ENCODE assay signal across 12 cellular contexts in genomic region chr12:7090222-7090998, GRCh38. TPM values are rescaled to one million over a fixed set of nuclear protein-coding genes. Genes with fewer than 3 reads are reported as not detected.
DNase-seq lines count a peak whose midpoint lies in the region; ATAC-seq and TF ChIP-seq lines count a peak whose summit lies in the region.
"Had no signal": no experiment of that assay in that cellular context is flagged by ENCODE, and none has a peak within 500 bp of the region (broad histone marks: within the 10 kb centered on the region; RNA-seq: fewer than 3 reads in every experiment).

No MANE protein-coding gene starts in this region.

- no peaks in the 10 kb centered on the region; a peak in 1 of 3 replicates for H3K36me3 ChIP-seq in HEK293 (ENCODE audit: control insufficient read depth in 2 of 2, insufficient read depth in 1 of 2, low read length in 2 of 2)
- H3K36me3 ChIP-seq in right lobe of liver = peaks cover 5 to 49% (median 29%) of the 10 kb centered on the region in 4 donors
- H3K36me3 ChIP-seq in stomach = peaks cover 3 to 47% (median 42%) of the 10 kb centered on the region in 4 donors

- DNase-seq in coronary artery (ENCODE audit: low spot score) (no peak), right lobe of liver (peak in 2 of 3 donors; percentile 41 to 54), stomach (no peak), HT-29 (ENCODE audit: low spot score) (no peak)
- DNase-seq: central memory CD4-positive, alpha-beta T cell; hypothalamus; occipital lobe had no signal

- H3K9me3 ChIP-seq in HEK293 (ENCODE audit: control insufficient read depth, insufficient read depth, low read depth, low read length) (no peaks in the 10 kb centered on the region), right lobe of liver (no peaks in the 10 kb centered on the region), stomach (no peaks in the 10 kb centered on the region)

- H3K27ac ChIP-seq in HEK293 (ENCODE audit: extremely low read depth, low read depth, low read length) = no peak overlapping the region
- H3K27ac ChIP-seq in coronary artery = peak overlapping the region; percentile 86 to 94
- peak overlapping the region; percentile 84 to 94 (median 84) for H3K27ac ChIP-seq in right lobe of liver
- peak overlapping the region in 4 of 5 donors; percentile 71 to 85 (median 84) for H3K27ac ChIP-seq in stomach

- CTCF ChIA-PET in HEK293 (lab: Yijun Ruan, JAX) = interaction anchor here (0.7 to 2.1 kb wide), 3 partner anchors 51 to 874 kb away, joined by 3 to 8 read pairs (median 7); no protein-coding TSS in a partner anchor

- TF ChIP-seq EP300 in stomach (IDR thresholded peaks at IDR 0.05) = no peak

- H3K4me3 ChIP-seq in HEK293 (ENCODE audit: low read depth, low read length) (no peak overlapping the region), coronary artery (peak overlapping the region; percentile 79), right lobe of liver (peak overlapping the region; percentile 56 to 90 (median 81)), stomach (peak overlapping the region; percentile 49 to 52 (median 50))

- TF ChIP-seq POLR2A in right lobe of liver (IDR thresholded peaks at IDR 0.05) (no peak), stomach (IDR thresholded peaks at IDR 0.05) (no peak)

- intact Hi-C loops in right lobe of liver (cut with DNase I) (loop anchor here in 1 of 2 donors (10.0 kb wide), 1 partner anchor 136 kb away; the partner anchor contains the start of gene PTPN6), stomach (cut with DNase I; ENCODE audit: low total_unique reads) (no loop called here)

- H3K27me3 ChIP-seq in right lobe of liver (no peaks in the 10 kb centered on the region), stomach (no peaks in the 10 kb centered on the region)

- TF ChIP-seq CTCF in HEK293 (tag by site-specific recombination; IDR thresholded peaks at IDR 0.05) (no peak), coronary artery (IDR thresholded peaks at IDR 0.05) (no peak), right lobe of liver (IDR thresholded peaks at IDR 0.05) (no peak), stomach (IDR thresholded peaks at IDR 0.05) (no peak)

- 41% methylated on average over 12 of the region's 16 CpGs for WGBS in right lobe of liver (ENCODE audit: insufficient coverage, low coverage, low lambda C conversion rate, missing lambda C conversion rate)
- WGBS in stomach, 5 donors = 68 to 79% (median 78%) methylated on average over 16 of the region's 16 CpGs

- no peaks in the 10 kb centered on the region for H3K4me1 ChIP-seq in HEK293 (ENCODE audit: control insufficient read depth, insufficient read depth, low read length)
- peaks cover 0 to 53% (median 14%) of the 10 kb centered on the region in 4 donors for H3K4me1 ChIP-seq in right lobe of liver
- H3K4me1 ChIP-seq in stomach = peaks cover 7 to 52% (median 31%) of the 10 kb centered on the region in 4 donors

- POLR2A ChIA-PET in HEK293 (lab: Yijun Ruan, JAX) = no interaction called here

- ATAC-seq in right lobe of liver = peak in 1 of 4 donors; percentile 41
- ATAC-seq in GM19467 (IDR thresholded peaks at IDR 0.05; ENCODE audit: unreplicated experiment) = no peak
- ATAC-seq in HG03135 (IDR thresholded peaks at IDR 0.05; ENCODE audit: unreplicated experiment) = no peak
- ATAC-seq in HG02852 (IDR thresholded peaks at IDR 0.05; ENCODE audit: unreplicated experiment) = no peak

TF ChIP-seq in HEK293, 187 proteins besides CTCF, POLR2A, EP300 and RAD21 (continues in another document):
- no peak for TF ChIP-seq ZNF157 (tag by site-specific recombination; IDR thresholded peaks at IDR 0.05)
- TF ChIP-seq HIC1 (tag by site-specific recombination; IDR thresholded peaks at IDR 0.05) = no peak
- TF ChIP-seq ZNF777 (tag by site-specific recombination; IDR thresholded peaks at IDR 0.05; ENCODE audit: borderline replicate concordance) = no peak
- TF ChIP-seq ZBTB20 (tag by site-specific recombination; IDR thresholded peaks at IDR 0.05) = no peak
- TF ChIP-seq ZNF585B (tag by site-specific recombination; IDR thresholded peaks at IDR 0.05) = no peak
- TF ChIP-seq ZNF211 (tag by site-specific recombination; IDR thresholded peaks at IDR 0.05; ENCODE audit: low read depth) = no peak
- TF ChIP-seq ZNF768 (tag by site-specific recombination; IDR thresholded peaks at IDR 0.05) = no peak
- TF ChIP-seq ZNF18 (tag by site-specific recombination; IDR thresholded peaks at IDR 0.05) = no peak
- peak; percentile 53; the same call in 1 of the 2 replicates for TF ChIP-seq ZNF133 (tag by site-specific recombination; IDR thresholded peaks at IDR 0.05)
- peak; percentile 31; the same call in 1 of the 2 replicates for TF ChIP-seq ZIC2 (tag by site-specific recombination; IDR thresholded peaks at IDR 0.05)
- no peak for TF ChIP-seq ZNF138 (tag by site-specific recombination; IDR thresholded peaks at IDR 0.05; ENCODE audit: borderline replicate concordance)
- TF ChIP-seq ZNF623 (tag by site-specific recombination; IDR thresholded peaks at IDR 0.05) = no peak
- TF ChIP-seq ZNF37A (tag by site-specific recombination; IDR thresholded peaks at IDR 0.05) = no peak
- TF ChIP-seq ZNF624 (tag by site-specific recombination; IDR thresholded peaks at IDR 0.05) = no peak
- TF ChIP-seq ZNF514 (tag by site-specific recombination; IDR thresholded peaks at IDR 0.05) = no peak

RNA-seq across cellular contexts. Expression of gene C1R, which starts 1.8 kb away (rescaled TPM):
- 1,000 to 10,000 TPM; 1,157 to 2,557 (median 1,950) TPM for total RNA-seq in right lobe of liver
- total RNA-seq in stomach = 100 to 1,000 TPM; 111 to 312 (median 139) TPM
- 100 to 1,000 TPM in 1 of 3 donors, 10 to 100 TPM in 2; 68.9 to 216 (median 84.2) TPM for polyA plus RNA-seq in stomach
- 0.03 and 0.53 TPM in 2 replicates for total RNA-seq in HT-29 (2014; rRNA removed; shearing (Covaris generic))
- polyA plus RNA-seq: IgD-negative memory B cell had no signal

RNA-seq across cellular contexts. Expression of gene C1RL, which starts 18.6 kb away (rescaled TPM):
- 100 to 1,000 TPM; 202 to 236 (median 216) TPM for total RNA-seq in right lobe of liver
- 100 to 1,000 TPM in 2 of 5 donors, 10 to 100 TPM in 3; 40.2 to 121 (median 73.3) TPM for total RNA-seq in stomach
- 10 to 100 TPM; 18.6 to 43.9 (median 25.1) TPM for polyA plus RNA-seq in stomach
- 38.9 and 39.1 TPM in 2 replicates for total RNA-seq in HT-29 (2014; rRNA removed; shearing (Covaris generic))

RNA-seq across cellular contexts. Expression of gene C1S, which starts 29.9 kb away (rescaled TPM):
- 1,000 to 10,000 TPM in 5 of 6 experiments, 100 to 1,000 TPM in 1; 993 to 2,993 (median 1,796) TPM for total RNA-seq in right lobe of liver
- 100 to 1,000 TPM; 168 to 404 (median 234) TPM for total RNA-seq in stomach
- polyA plus RNA-seq in stomach = 100 to 1,000 TPM in 1 of 3 donors, 10 to 100 TPM in 2; 61.6 to 161 (median 98.4) TPM
- 0.56 and 1.1 TPM in 2 replicates for total RNA-seq in HT-29 (2014; rRNA removed; shearing (Covaris generic))
- polyA plus RNA-seq: IgD-negative memory B cell had no signal

RNA-seq across cellular contexts. Expression of gene RBP5, which starts 38.3 kb away (rescaled TPM):
- 100 to 1,000 TPM in 3 of 6 experiments, 10 to 100 TPM in 3; 44.1 to 239 (median 98.2) TPM for total RNA-seq in right lobe of liver
- not detected for total RNA-seq in stomach
- 1 to 10 TPM; 3.3 to 5.3 (median 5.0) TPM for polyA plus RNA-seq in stomach
- 0.41 TPM in 1 of 2 replicates, not detected in the other for total RNA-seq in HT-29 (2014; rRNA removed; shearing (Covaris generic))
- total RNA-seq: occipital lobe had no signal
- polyA plus RNA-seq: IgD-negative memory B cell had no signal

RNA-seq across cellular contexts. Expression of gene CLSTN3, which starts 39.8 kb away (rescaled TPM):
- 10 to 100 TPM; 38.9 to 55.2 (median 43.1) TPM for total RNA-seq in right lobe of liver
- 100 to 1,000 TPM in 2 of 5 donors, 10 to 100 TPM in 2, 1 to 10 TPM in 1; 8.5 to 149 (median 83.2) TPM for total RNA-seq in stomach
- 1 to 10 TPM; 2.4 to 7.8 (median 4.0) TPM for polyA plus RNA-seq in stomach
- total RNA-seq in HT-29 (2014; rRNA removed; shearing (Covaris generic)) = 15.3 and 16.9 TPM in 2 replicates

Comparison
In these comparisons a context has a peak if more than half of its experiments do, and no peak if none do; other contexts are left out.
1. DNase-seq: peak in right lobe of liver (2 of 3); none in coronary artery (single experiment), stomach (single experiment) and HT-29 (single experiment).
2. RNA of gene C1R, which starts 1.8 kb away (total RNA-seq): 1,157 to 2,557 TPM in right lobe of liver and 111 to 312 TPM in stomach; 0.03 to 0.53 TPM in HT-29; every median in the first group is over 10 times any median in the second.
3. RNA of gene C1S, which starts 29.9 kb away (total RNA-seq): 993 to 2,993 TPM in right lobe of liver and 168 to 404 TPM in stomach; 0.56 to 1.1 TPM in HT-29; every median in the first group is over 10 times any median in the second.